Comparison of ENCODE assay signal across 2 cellular contexts in the genomic region with DNA sequence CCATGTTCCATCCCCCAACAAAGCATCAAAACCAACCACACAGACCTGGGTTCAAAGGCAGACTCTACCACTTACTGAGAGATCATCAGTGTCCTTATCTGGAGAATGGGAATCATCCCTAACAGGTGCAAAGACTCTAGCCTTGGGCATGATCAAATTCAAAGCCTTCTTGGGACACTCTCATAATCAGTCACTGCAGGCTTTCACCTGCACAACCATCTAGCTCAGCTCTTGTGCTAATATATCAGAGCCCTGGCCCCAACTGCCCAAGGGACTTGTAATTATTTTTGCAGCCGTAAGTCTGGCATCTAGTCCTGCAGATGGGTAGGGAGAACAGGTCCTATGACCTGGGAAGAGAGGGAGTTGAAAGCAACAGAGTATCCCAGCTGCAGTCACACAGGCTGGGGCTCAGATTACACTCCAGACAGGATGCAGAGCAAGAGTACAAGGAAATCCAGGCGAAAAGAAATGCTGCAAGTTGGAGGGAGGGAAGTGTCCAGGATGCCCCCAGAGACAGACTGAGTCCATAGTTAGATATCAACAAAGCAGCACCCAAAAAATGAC.
TF ChIP-seq lines count a peak whose summit lies in the region.

No MANE protein-coding gene starts in this region.

TF ChIP-seq in HepG2, 621 proteins besides CTCF, POLR2A, EP300 and RAD21:
- TF ChIP-seq, protein P1, sequence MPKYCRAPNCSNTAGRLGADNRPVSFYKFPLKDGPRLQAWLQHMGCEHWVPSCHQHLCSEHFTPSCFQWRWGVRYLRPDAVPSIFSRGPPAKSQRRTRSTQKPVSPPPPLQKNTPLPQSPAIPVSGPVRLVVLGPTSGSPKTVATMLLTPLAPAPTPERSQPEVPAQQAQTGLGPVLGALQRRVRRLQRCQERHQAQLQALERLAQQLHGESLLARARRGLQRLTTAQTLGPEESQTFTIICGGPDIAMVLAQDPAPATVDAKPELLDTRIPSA (CRISPR knock-in tag; IDR thresholded peaks at IDR 0.05; ENCODE audit: borderline replicate concordance), result no peak
- peak; percentile 44; the same call in 1 of the 2 replicates for TF ChIP-seq SIX4 (CRISPR knock-in tag; IDR thresholded peaks at IDR 0.05)
- no peak for TF ChIP-seq SRF (IDR thresholded peaks at IDR 0.05; ENCODE audit: low read depth, low read length)
- no peak for TF ChIP-seq ZNF556 (CRISPR knock-in tag; IDR thresholded peaks at IDR 0.05; ENCODE audit: borderline replicate concordance)
- peak; percentile 40; the same call in 1 of the 2 replicates for TF ChIP-seq ZNF629 (CRISPR knock-in tag; conservative IDR thresholded peaks at IDR 0.05)
- TF ChIP-seq ZNF776 (CRISPR knock-in tag; IDR thresholded peaks at IDR 0.05), result no peak

TF ChIP-seq in endothelial cell of umbilical vein, 7 proteins besides CTCF, POLR2A, EP300 and RAD21:
- TF ChIP-seq GATA2 (IDR thresholded peaks at IDR 0.05; ENCODE audit: insufficient read depth, insufficient read length, low read depth, low read length) (no peak), JUN (IDR thresholded peaks at IDR 0.05; ENCODE audit: borderline replicate concordance, insufficient read depth, insufficient read length, low read depth) (no peak), FOS (IDR thresholded peaks at IDR 0.05; ENCODE audit: borderline replicate concordance, insufficient read depth, low read length) (no peak), EZH2 (IDR thresholded peaks at IDR 0.05; ENCODE audit: borderline replicate concordance, low read depth, low read length, severe bottlenecking) (no peak), MYC (IDR thresholded peaks at IDR 0.05; ENCODE audit: low read depth, low read length) (no peak), POLR2AphosphoS5 (IDR thresholded peaks at IDR 0.05; ENCODE audit: insufficient read depth, low read depth, low read length) (no peak)
- TF ChIP-seq, protein P2, sequence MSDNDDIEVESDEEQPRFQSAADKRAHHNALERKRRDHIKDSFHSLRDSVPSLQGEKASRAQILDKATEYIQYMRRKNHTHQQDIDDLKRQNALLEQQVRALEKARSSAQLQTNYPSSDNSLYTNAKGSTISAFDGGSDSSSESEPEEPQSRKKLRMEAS (IDR thresholded peaks at IDR 0.05; ENCODE audit: insufficient read depth, insufficient read length), result no peak
